8 cellular contexts compared by ENCODE assay signal in the genomic region with DNA sequence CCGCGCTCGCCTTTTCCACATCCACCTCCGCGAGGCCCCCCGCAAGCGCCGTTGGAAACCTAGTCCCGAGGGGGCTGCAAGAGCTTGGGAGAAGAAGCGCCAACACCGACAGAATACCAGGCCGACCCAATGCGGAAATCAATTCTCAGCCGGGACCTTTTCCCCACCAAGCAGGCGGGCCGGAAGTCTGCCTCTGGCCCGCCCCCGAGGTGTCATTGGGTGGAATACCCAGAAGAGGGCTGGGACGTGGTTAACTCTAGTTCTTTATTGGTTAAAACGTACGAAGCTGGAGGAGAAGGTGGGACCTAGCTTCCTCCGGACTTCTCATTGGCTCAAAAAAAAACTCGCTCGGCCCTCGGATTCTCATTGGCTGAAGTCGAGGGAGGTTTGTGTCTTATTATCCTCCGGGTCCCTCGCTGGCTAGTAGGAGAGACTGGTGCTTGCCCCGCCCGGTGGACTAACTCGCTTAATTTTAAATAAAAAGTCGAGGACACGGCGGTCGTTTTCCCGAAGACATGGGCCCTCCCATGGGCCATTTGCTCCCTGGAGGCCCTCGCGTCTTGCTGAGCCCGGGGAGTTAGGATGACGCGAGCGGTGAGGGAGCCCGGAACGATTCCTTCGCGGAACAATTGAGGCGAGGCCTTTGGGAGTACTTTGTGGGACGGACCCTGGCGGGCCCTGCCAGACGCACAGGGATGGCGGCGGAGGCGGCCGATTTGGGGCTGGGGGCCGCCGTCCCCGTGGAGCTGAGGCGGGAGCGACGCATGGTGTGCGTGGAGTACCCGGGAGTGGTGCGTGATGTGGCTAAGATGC. TPM values are rescaled to one million over a fixed set of nuclear protein-coding genes. Genes with fewer than 3 reads are reported as not detected.
DNase-seq lines count a peak whose midpoint lies in the region; ATAC-seq and TF ChIP-seq lines count a peak whose summit lies in the region.

A gene with protein sequence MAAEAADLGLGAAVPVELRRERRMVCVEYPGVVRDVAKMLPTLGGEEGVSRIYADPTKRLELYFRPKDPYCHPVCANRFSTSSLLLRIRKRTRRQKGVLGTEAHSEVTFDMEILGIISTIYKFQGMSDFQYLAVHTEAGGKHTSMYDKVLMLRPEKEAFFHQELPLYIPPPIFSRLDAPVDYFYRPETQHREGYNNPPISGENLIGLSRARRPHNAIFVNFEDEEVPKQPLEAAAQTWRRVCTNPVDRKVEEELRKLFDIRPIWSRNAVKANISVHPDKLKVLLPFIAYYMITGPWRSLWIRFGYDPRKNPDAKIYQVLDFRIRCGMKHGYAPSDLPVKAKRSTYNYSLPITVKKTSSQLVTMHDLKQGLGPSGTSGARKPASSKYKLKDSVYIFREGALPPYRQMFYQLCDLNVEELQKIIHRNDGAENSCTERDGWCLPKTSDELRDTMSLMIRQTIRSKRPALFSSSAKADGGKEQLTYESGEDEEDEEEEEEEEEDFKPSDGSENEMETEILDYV (plus strand): TSS at position 681 of the 813 bp plus-strand sequence. CDS start 15 bp downstream, at position 696.

- H3K4me1 Mint-ChIP-seq in activated naive CD4-positive, alpha-beta T cell treated with anti-CD3 and anti-CD28 coated beads, Interleukin-2, amount 50 U/mL, for 24 hours: peaks cover 55% of the 10 kb centered on the region

- no peaks in the 10 kb centered on the region for H3K27me3 Mint-ChIP-seq in activated naive CD4-positive, alpha-beta T cell treated with anti-CD3 and anti-CD28 coated beads, Interleukin-2, amount 50 U/mL, for 24 hours

- H3K4me3 ChIP-seq in GM06990 (replicated peaks; ENCODE audit: low read depth, low read length) (peak within 1 kb of the TSS; percentile 94), suprapubic skin (peak within 1 kb of the TSS; percentile 80)

- H3K9me3 ChIP-seq in suprapubic skin: no peaks in the 10 kb centered on the region

- TF ChIP-seq CTCF in GM06990 (IDR thresholded peaks at IDR 0.05; ENCODE audit: insufficient read depth, low read length, poor library complexity, severe bottlenecking) (no peak), suprapubic skin (IDR thresholded peaks at IDR 0.05) (no peak)

- peak; percentile 56 to 82 for TF ChIP-seq POLR2A in suprapubic skin (IDR thresholded peaks at IDR 0.05)

- H3K27me3 ChIP-seq in GM06990 (replicated peaks; ENCODE audit: control insufficient read depth, insufficient read depth, low read length): no peaks in the 10 kb centered on the region
- H3K27me3 ChIP-seq in suprapubic skin: no peaks in the 10 kb centered on the region

- H3K36me3 Mint-ChIP-seq in activated naive CD4-positive, alpha-beta T cell treated with anti-CD3 and anti-CD28 coated beads, Interleukin-2, amount 50 U/mL, for 24 hours: peaks cover 2% of the 10 kb centered on the region

- peaks cover 43% of the 10 kb centered on the region for H3K4me1 ChIP-seq in suprapubic skin

- H3K27ac Mint-ChIP-seq in activated naive CD4-positive, alpha-beta T cell treated with anti-CD3 and anti-CD28 coated beads, Interleukin-2, amount 50 U/mL, for 24 hours: peak within 1 kb of the TSS; percentile 99

- 2% methylated on average over 43 of the region's 63 CpGs for WGBS in suprapubic skin

- H3K36me3 ChIP-seq in GM06990 (ENCODE audit: control insufficient read depth, insufficient read depth, low read length) (peaks cover 2% of the 10 kb centered on the region; the same call in 1 of the 2 replicates), suprapubic skin (no peaks in the 10 kb centered on the region)

- peak within 1 kb of the TSS; percentile 89 for H3K27ac ChIP-seq in suprapubic skin

- DNase-seq in GM06990 (ENCODE audit: extremely low read depth, insufficient read length): peak; percentile 91
- DNase-seq in NCI-H1092 (lab: John Stamatoyannopoulos, UW): peak; percentile 99
- DNase-seq in globus pallidus (ENCODE audit: low spot score): peak; percentile 99
- peak; percentile 74 to 97 (median 94) for DNase-seq in nucleus accumbens (lab: John Stamatoyannopoulos, UW)
- peak; percentile 97 for DNase-seq in suprapubic skin (ENCODE audit: low spot score in 2 of 2)

- ATAC-seq in HG02588 (IDR thresholded peaks at IDR 0.05; ENCODE audit: unreplicated experiment) (peak; percentile 94), SK-N-SH treated with all-trans-retinoic acid at 6 μM for 48 hours (peak; percentile 99)

- peak within 1 kb of the TSS; percentile 99 for H3K4me3 Mint-ChIP-seq in activated naive CD4-positive, alpha-beta T cell treated with anti-CD3 and anti-CD28 coated beads, Interleukin-2, amount 50 U/mL, for 24 hours

- no peaks in the 10 kb centered on the region for H3K9me3 Mint-ChIP-seq in activated naive CD4-positive, alpha-beta T cell treated with anti-CD3 and anti-CD28 coated beads, Interleukin-2, amount 50 U/mL, for 24 hours

- no peak for TF ChIP-seq EP300 in suprapubic skin (IDR thresholded peaks at IDR 0.05)

TF ChIP-seq in SK-N-SH treated with all-trans-retinoic acid at 6 μM for 48 hours, 23 proteins besides CTCF, POLR2A, EP300 and RAD21 (continues in another document):
- TF ChIP-seq ZFP3 (CRISPR knock-in tag; IDR thresholded peaks at IDR 0.05) (peak; percentile 69; the same call in 1 of the 2 replicates), ZNF8 (CRISPR knock-in tag; IDR thresholded peaks at IDR 0.05) (no peak), TCF4 (CRISPR knock-in tag; IDR thresholded peaks at IDR 0.05; ENCODE audit: borderline replicate concordance) (peak; percentile 41; the same call in 1 of the 2 replicates), SNAI2 (CRISPR knock-in tag; IDR thresholded peaks at IDR 0.05) (no peak), ZC3H10 (CRISPR knock-in tag; IDR thresholded peaks at IDR 0.05) (no peak), ARNTL (CRISPR knock-in tag; IDR thresholded peaks at IDR 0.05; ENCODE audit: borderline replicate concordance, low read depth) (no peak), BACH2 (CRISPR knock-in tag; IDR thresholded peaks at IDR 0.05; ENCODE audit: borderline replicate concordance) (no peak), PPARA (CRISPR knock-in tag; IDR thresholded peaks at IDR 0.05; ENCODE audit: borderline replicate concordance) (no peak), TOX (CRISPR knock-in tag; IDR thresholded peaks at IDR 0.05; ENCODE audit: borderline replicate concordance) (no peak), ZNF70 (CRISPR knock-in tag; IDR thresholded peaks at IDR 0.05) (0 out of 2 replicates have a peak, but pooled peaks have one; percentile 28), ZFP30 (CRISPR knock-in tag; IDR thresholded peaks at IDR 0.05) (no peak), GLIS3 (CRISPR knock-in tag; IDR thresholded peaks at IDR 0.05) (no peak), ESRRG (CRISPR knock-in tag; IDR thresholded peaks at IDR 0.05) (no peak), CSDC2 (CRISPR knock-in tag; IDR thresholded peaks at IDR 0.05) (no peak)
- TF ChIP-seq, protein P1, sequence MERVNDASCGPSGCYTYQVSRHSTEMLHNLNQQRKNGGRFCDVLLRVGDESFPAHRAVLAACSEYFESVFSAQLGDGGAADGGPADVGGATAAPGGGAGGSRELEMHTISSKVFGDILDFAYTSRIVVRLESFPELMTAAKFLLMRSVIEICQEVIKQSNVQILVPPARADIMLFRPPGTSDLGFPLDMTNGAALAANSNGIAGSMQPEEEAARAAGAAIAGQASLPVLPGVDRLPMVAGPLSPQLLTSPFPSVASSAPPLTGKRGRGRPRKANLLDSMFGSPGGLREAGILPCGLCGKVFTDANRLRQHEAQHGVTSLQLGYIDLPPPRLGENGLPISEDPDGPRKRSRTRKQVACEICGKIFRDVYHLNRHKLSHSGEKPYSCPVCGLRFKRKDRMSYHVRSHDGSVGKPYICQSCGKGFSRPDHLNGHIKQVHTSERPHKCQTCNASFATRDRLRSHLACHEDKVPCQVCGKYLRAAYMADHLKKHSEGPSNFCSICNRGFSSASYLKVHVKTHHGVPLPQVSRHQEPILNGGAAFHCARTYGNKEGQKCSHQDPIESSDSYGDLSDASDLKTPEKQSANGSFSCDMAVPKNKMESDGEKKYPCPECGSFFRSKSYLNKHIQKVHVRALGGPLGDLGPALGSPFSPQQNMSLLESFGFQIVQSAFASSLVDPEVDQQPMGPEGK (CRISPR knock-in tag; IDR thresholded peaks at IDR 0.05; ENCODE audit: borderline replicate concordance): no peak
- TF ChIP-seq, protein P2, sequence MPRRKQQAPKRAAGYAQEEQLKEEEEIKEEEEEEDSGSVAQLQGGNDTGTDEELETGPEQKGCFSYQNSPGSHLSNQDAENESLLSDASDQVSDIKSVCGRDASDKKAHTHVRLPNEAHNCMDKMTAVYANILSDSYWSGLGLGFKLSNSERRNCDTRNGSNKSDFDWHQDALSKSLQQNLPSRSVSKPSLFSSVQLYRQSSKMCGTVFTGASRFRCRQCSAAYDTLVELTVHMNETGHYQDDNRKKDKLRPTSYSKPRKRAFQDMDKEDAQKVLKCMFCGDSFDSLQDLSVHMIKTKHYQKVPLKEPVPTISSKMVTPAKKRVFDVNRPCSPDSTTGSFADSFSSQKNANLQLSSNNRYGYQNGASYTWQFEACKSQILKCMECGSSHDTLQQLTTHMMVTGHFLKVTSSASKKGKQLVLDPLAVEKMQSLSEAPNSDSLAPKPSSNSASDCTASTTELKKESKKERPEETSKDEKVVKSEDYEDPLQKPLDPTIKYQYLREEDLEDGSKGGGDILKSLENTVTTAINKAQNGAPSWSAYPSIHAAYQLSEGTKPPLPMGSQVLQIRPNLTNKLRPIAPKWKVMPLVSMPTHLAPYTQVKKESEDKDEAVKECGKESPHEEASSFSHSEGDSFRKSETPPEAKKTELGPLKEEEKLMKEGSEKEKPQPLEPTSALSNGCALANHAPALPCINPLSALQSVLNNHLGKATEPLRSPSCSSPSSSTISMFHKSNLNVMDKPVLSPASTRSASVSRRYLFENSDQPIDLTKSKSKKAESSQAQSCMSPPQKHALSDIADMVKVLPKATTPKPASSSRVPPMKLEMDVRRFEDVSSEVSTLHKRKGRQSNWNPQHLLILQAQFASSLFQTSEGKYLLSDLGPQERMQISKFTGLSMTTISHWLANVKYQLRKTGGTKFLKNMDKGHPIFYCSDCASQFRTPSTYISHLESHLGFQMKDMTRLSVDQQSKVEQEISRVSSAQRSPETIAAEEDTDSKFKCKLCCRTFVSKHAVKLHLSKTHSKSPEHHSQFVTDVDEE (CRISPR knock-in tag; IDR thresholded peaks at IDR 0.05): no peak
- TF ChIP-seq, protein P3, sequence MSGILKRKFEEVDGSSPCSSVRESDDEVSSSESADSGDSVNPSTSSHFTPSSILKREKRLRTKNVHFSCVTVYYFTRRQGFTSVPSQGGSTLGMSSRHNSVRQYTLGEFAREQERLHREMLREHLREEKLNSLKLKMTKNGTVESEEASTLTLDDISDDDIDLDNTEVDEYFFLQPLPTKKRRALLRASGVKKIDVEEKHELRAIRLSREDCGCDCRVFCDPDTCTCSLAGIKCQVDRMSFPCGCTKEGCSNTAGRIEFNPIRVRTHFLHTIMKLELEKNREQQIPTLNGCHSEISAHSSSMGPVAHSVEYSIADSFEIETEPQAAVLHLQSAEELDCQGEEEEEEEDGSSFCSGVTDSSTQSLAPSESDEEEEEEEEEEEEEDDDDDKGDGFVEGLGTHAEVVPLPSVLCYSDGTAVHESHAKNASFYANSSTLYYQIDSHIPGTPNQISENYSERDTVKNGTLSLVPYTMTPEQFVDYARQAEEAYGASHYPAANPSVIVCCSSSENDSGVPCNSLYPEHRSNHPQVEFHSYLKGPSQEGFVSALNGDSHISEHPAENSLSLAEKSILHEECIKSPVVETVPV (CRISPR knock-in tag; IDR thresholded peaks at IDR 0.05): no peak

RNA-seq across cellular contexts. Expression of the gene that starts here (rescaled TPM):
- total RNA-seq in suprapubic skin: 100 to 1,000 TPM in 1 of 4 donors, 10 to 100 TPM in 3; 55.8 to 103 (median 63.1) TPM

Comparison
In these comparisons a context has a peak if more than half of its experiments do, and no peak if none do; other contexts are left out.
1. Peak in every context shown above with its lines: DNase-seq, ATAC-seq, H3K4me3 ChIP-seq and H3K27ac ChIP-seq.